Comparison of ENCODE assay signal across 26 cellular contexts in genomic region chr1:153474349-153474748, GRCh38. TPM values are rescaled to one million over a fixed set of nuclear protein-coding genes. Genes with fewer than 3 reads are reported as not detected.
DNase-seq lines count a peak whose midpoint lies in the region; ATAC-seq, FAIRE-seq and TF ChIP-seq lines count a peak whose summit lies in the region.
"Had no signal": no experiment of that assay in that cellular context is flagged by ENCODE, and none has a peak within 500 bp of the region (broad histone marks: within the 10 kb centered on the region; RNA-seq: fewer than 3 reads in every experiment).

No MANE protein-coding gene starts in this region.

- no peaks in the 10 kb centered on the region for H3K27me3 ChIP-seq in bronchial epithelial cell (ENCODE audit: control insufficient read depth, insufficient read depth, low read length)
- H3K27me3 ChIP-seq: BLaER1 had no signal

- no peak for FAIRE-seq in A549 (lab: Jason Lieb, UNC)
- no peak for FAIRE-seq in bronchial epithelial cell (lab: Jason Lieb, UNC)
- FAIRE-seq: GM12892, HTR-8/SVneo had no signal

- H3K4me1 ChIP-seq in A549 = peaks cover 9% of the 10 kb centered on the region

- TF ChIP-seq POLR2A in A549 (IDR thresholded peaks at IDR 0.05; ENCODE audit: low read length) = no peak

- H3K4me2 ChIP-seq in A549 = peak overlapping the region; percentile 18; the same call in 1 of the 3 replicates
- H3K4me2 ChIP-seq: BLaER1, PC-9 had no signal

- CTCF ChIA-PET in A549 (lab: Yijun Ruan, JAX) = interaction anchor here (2.3 to 2.5 kb wide), 2 partner anchors 8 to 21 kb away, joined by 7 to 18 read pairs; no protein-coding TSS in a partner anchor

- 10% methylated on average over 3 of the region's 3 CpGs for WGBS in A549 (ENCODE audit: missing lambda C conversion rate)

- no peak for TF ChIP-seq RAD21 in A549 (conservative IDR thresholded peaks at IDR 0.05 in 1 of 2, IDR thresholded peaks at IDR 0.05 in 1 of 2)

- H3K9me3 ChIP-seq in A549 = peaks cover 2% of the 10 kb centered on the region; the same call in 1 of the 3 replicates

- TF ChIP-seq CTCF in A549 (IDR thresholded peaks at IDR 0.05) = no peak
- TF ChIP-seq CTCF in bronchial epithelial cell (IDR thresholded peaks at IDR 0.05; ENCODE audit: insufficient read depth, low read length, severe bottlenecking) = no peak

- peak; percentile 23 to 52; a peak in 2 of 6 replicates for ATAC-seq in A549
- no peak for ATAC-seq in GM19452 (IDR thresholded peaks at IDR 0.05; ENCODE audit: unreplicated experiment)
- ATAC-seq: HCT116 had no signal

- DNase-seq in A549 (ENCODE audit: low read depth in 1 of 2, low spot score in 1 of 2) (no peak), HT1080 (ENCODE audit: low read depth) (peak; percentile 13), bronchial epithelial cell (ENCODE audit: low read depth) (peak; percentile 58), iris pigment epithelial cell (ENCODE audit: low read depth) (peak; percentile 23), cerebellar cortex (ENCODE audit: low spot score) (no peak), NCI-H2227 treated with DMSO at 0.1 percent for 48 hours (lab: John Stamatoyannopoulos, UW) (no peak)
- DNase-seq: Caco-2; CD4-positive, alpha-beta T cell; DMS 273 treated with DMSO at 0.1 percent for 48 hours; GOT3; NCI-H1092; NCI-H1436 treated with DMSO at 0.1 percent for 48 hours; NCI-H1930; NCI-H510A treated with DMSO at 0.1 percent for 48 hours; NCI-H748 treated with DMSO at 0.1 percent for 48 hours; RPMI8226; SHP77 treated with DMSO at 0.1 percent for 48 hours had no signal

- H3K4me3 ChIP-seq in A549 = no peak overlapping the region
- H3K4me3 ChIP-seq in bronchial epithelial cell (ENCODE audit: low read depth, low read length) = no peak overlapping the region
- H3K4me3 ChIP-seq: BLaER1, PC-9 had no signal

- POLR2A ChIA-PET in A549 (lab: Yijun Ruan, JAX) = interaction anchor here (0.7 kb wide), 1 partner anchor 283 kb away, joined by 4 read pairs; no protein-coding TSS in a partner anchor

- H3K36me3 ChIP-seq in bronchial epithelial cell (ENCODE audit: control insufficient read depth, insufficient read depth, low read length) = no peaks in the 10 kb centered on the region
- H3K36me3 ChIP-seq: BLaER1 had no signal

- no peak for TF ChIP-seq EP300 in A549 (IDR thresholded peaks at IDR 0.05)

- peak overlapping the region in 1 of 2 experiments; percentile 9; a peak in 1 of 6 replicates for H3K27ac ChIP-seq in A549
- H3K27ac ChIP-seq: BLaER1, PC-9 had no signal

TF ChIP-seq in A549, 52 proteins besides CTCF, POLR2A, EP300 and RAD21:
- TF ChIP-seq CEBPB (IDR thresholded peaks at IDR 0.05) = 0 out of 4 replicates have a peak, but pooled peaks of 1 of the 2 experiments have one; percentile 16
- no peak for TF ChIP-seq GATA3 (IDR thresholded peaks at IDR 0.05; ENCODE audit: borderline replicate concordance)
- TF ChIP-seq RCOR1 (IDR thresholded peaks at IDR 0.05; ENCODE audit: low read depth, low read length) = no peak
- 0 out of 2 replicates have a peak, but pooled peaks have one; percentile 31 for TF ChIP-seq JUNB (IDR thresholded peaks at IDR 0.05)
TF ChIP-seq in A549: peak in this region for 2.

RNA-seq across cellular contexts. Expression of gene S100A7, which starts 13.9 kb away (rescaled TPM):
- polyA plus RNA-seq in A549 (2011; rRNA removed) = not detected in 2 replicates
- polyA plus RNA-seq in A549 (2012; cell fraction: cytosol; rRNA removed) = not detected in 2 replicates
- not detected in 2 replicates for polyA plus RNA-seq in A549 (2012; cell fraction: nucleus; rRNA removed)
- polyA plus RNA-seq in A549 (2017; fragmentation: RNase III; extraction: RNeasy Plus Mini Kit Qiagen cat#74134 plus additional on column Dnase treatment) = not detected in 3 replicates
- not detected in 2 replicates for polyA minus RNA-seq in A549 (2011; rRNA and poly(A)+ RNA removed)
- not detected in 2 replicates for total RNA-seq in HT1080 (2014; rRNA removed; shearing (Covaris generic))
- not detected in 2 replicates for polyA plus RNA-seq in HT1080 (2015; cell fraction: cytosol; rRNA removed)
- polyA plus RNA-seq in HT1080 (2015; cell fraction: nucleus; rRNA removed) = not detected in 2 replicates
- 0.38 TPM in 1 of 2 replicates, not detected in the other for total RNA-seq in bronchial epithelial cell
- total RNA-seq: Caco-2; CD4-positive, alpha-beta T cell; G401; M059J; PC-9 had no signal
- polyA plus RNA-seq: IgD-negative memory B cell had no signal

RNA-seq across cellular contexts. Expression of gene S100A7A, which starts 58.0 kb away (rescaled TPM):
- not detected in 2 replicates for polyA plus RNA-seq in A549 (2011; rRNA removed)
- not detected in 2 replicates for polyA plus RNA-seq in A549 (2012; cell fraction: cytosol; rRNA removed)
- polyA plus RNA-seq in A549 (2012; cell fraction: nucleus; rRNA removed) = not detected in 2 replicates
- not detected in 3 replicates for polyA plus RNA-seq in A549 (2017; fragmentation: RNase III; extraction: RNeasy Plus Mini Kit Qiagen cat#74134 plus additional on column Dnase treatment)
- polyA minus RNA-seq in A549 (2011; rRNA and poly(A)+ RNA removed) = not detected in 2 replicates
- total RNA-seq in HT1080 (2014; rRNA removed; shearing (Covaris generic)) = not detected in 2 replicates
- not detected in 2 replicates for polyA plus RNA-seq in HT1080 (2015; cell fraction: cytosol; rRNA removed)
- not detected in 2 replicates for polyA plus RNA-seq in HT1080 (2015; cell fraction: nucleus; rRNA removed)
- total RNA-seq in bronchial epithelial cell = not detected in 2 replicates
- total RNA-seq: Caco-2; CD4-positive, alpha-beta T cell; G401; M059J; PC-9 had no signal
- polyA plus RNA-seq: IgD-negative memory B cell had no signal

Comparison
In these comparisons a context has a peak if more than half of its experiments do, and no peak if none do; other contexts are left out.
1. DNase-seq: peak in HT1080 (single experiment), bronchial epithelial cell (single experiment) and iris pigment epithelial cell (single experiment); none in A549 (0 of 2), cerebellar cortex (single experiment) and NCI-H2227 treated with DMSO at 0.1 percent for 48 hours (single experiment).